In genomic region chr16:29674188-29674587, GRCh38 we compare ENCODE assay signal across 1 cellular context.
TF ChIP-seq lines count a peak whose summit lies in the region.

No MANE protein-coding gene starts in this region.

TF ChIP-seq in HepG2, 621 proteins besides CTCF, POLR2A, EP300 and RAD21:
- 0 out of 2 replicates have a peak, but pooled peaks have one; percentile 31 for TF ChIP-seq ZNF501 (CRISPR knock-in tag; IDR thresholded peaks at IDR 0.05)
- TF ChIP-seq TGIF2 (CRISPR knock-in tag; IDR thresholded peaks at IDR 0.05): 0 out of 2 replicates have a peak, but pooled peaks have one; percentile 34
- 0 out of 4 replicates have a peak, but pooled peaks of 1 of the 2 experiments have one; percentile 35 for TF ChIP-seq HMGXB4 (CRISPR knock-in tag; IDR thresholded peaks at IDR 0.05; ENCODE audit: borderline replicate concordance in 1 of 2, low read depth in 1 of 2)
- TF ChIP-seq XRCC5 (optimal IDR thresholded peaks at IDR 0.05; ENCODE audit: low read length): peak; percentile 49
- TF ChIP-seq EED (CRISPR knock-in tag; IDR thresholded peaks at IDR 0.05): no peak
- TF ChIP-seq ZNF639 (CRISPR knock-in tag; conservative IDR thresholded peaks at IDR 0.05): no peak
- TF ChIP-seq NONO (IDR thresholded peaks at IDR 0.05): no peak
- TF ChIP-seq NONO (CRISPR knock-in tag; conservative IDR thresholded peaks at IDR 0.05): 0 out of 2 replicates have a peak, but pooled peaks have one; percentile 25
- peak; percentile 19; the same call in 1 of the 2 replicates for TF ChIP-seq MYC (CRISPR knock-in tag; IDR thresholded peaks at IDR 0.05; ENCODE audit: borderline replicate concordance)
- peak; percentile 20; the same call in 1 of the 2 replicates for TF ChIP-seq GABPB1 (CRISPR knock-in tag; IDR thresholded peaks at IDR 0.05)
- TF ChIP-seq SP2 (CRISPR knock-in tag; IDR thresholded peaks at IDR 0.05): peak; percentile 34; the same call in 1 of the 2 replicates
- no peak for TF ChIP-seq LCORL (IDR thresholded peaks at IDR 0.05)
- 0 out of 2 replicates have a peak, but pooled peaks have one; percentile 19 for TF ChIP-seq LCORL (CRISPR knock-in tag; IDR thresholded peaks at IDR 0.05)
- no peak for TF ChIP-seq FOXA1 (IDR thresholded peaks at IDR 0.05)
- TF ChIP-seq FOXA1 (CRISPR knock-in tag; IDR thresholded peaks at IDR 0.05): no peak
- TF ChIP-seq IRF2 (CRISPR knock-in tag; IDR thresholded peaks at IDR 0.05): 0 out of 2 replicates have a peak, but pooled peaks have one; percentile 14
- TF ChIP-seq ZNF687 (CRISPR knock-in tag; IDR thresholded peaks at IDR 0.05): peak; percentile 45
- peak; percentile 39; the same call in 1 of the 2 replicates for TF ChIP-seq HOXA3 (CRISPR knock-in tag; IDR thresholded peaks at IDR 0.05)
- TF ChIP-seq ZNF451 (CRISPR knock-in tag; IDR thresholded peaks at IDR 0.05): no peak
- TF ChIP-seq ZNF724P (CRISPR knock-in tag; IDR thresholded peaks at IDR 0.05; ENCODE audit: borderline replicate concordance): 0 out of 2 replicates have a peak, but pooled peaks have one; percentile 15
- 0 out of 2 replicates have a peak, but pooled peaks have one; percentile 25 for TF ChIP-seq GATAD2A (CRISPR knock-in tag; IDR thresholded peaks at IDR 0.05)
- TF ChIP-seq TEAD3 (CRISPR knock-in tag; optimal IDR thresholded peaks at IDR 0.05; ENCODE audit: borderline replicate concordance): peak; percentile 28
- no peak for TF ChIP-seq SKI (IDR thresholded peaks at IDR 0.05; ENCODE audit: partially characterized antibody)
- TF ChIP-seq FUBP1 (CRISPR knock-in tag; IDR thresholded peaks at IDR 0.05; ENCODE audit: borderline replicate concordance): no peak
- TF ChIP-seq GRHL1 (CRISPR knock-in tag; conservative IDR thresholded peaks at IDR 0.05): no peak
